In genomic region chr18:28777756-28778155, GRCh38 we compare ENCODE assay signal across 31 cellular contexts.
"Had no signal": no experiment of that assay in that cellular context is flagged by ENCODE, and none has a peak within 500 bp of the region (broad histone marks: within the 10 kb centered on the region; RNA-seq: fewer than 3 reads in every experiment).

No MANE protein-coding gene starts in this region.

- H3K36me3 ChIP-seq: ascending aorta, cardiac muscle cell, colonic mucosa had no signal

- H3K4me3 ChIP-seq: ascending aorta, cardiac muscle cell, colonic mucosa had no signal

- H3K27me3 ChIP-seq: ascending aorta, cardiac muscle cell, colonic mucosa had no signal

- H3K4me1 ChIP-seq: ascending aorta, colonic mucosa had no signal

- H3K9me3 ChIP-seq: ascending aorta, colonic mucosa had no signal

- FAIRE-seq: bronchial epithelial cell, TTC549 had no signal

- H3K27ac ChIP-seq: ascending aorta, cardiac muscle cell, colonic mucosa, VCaP had no signal

- DNase-seq: activated B cell treated with CpG ODN at 0.5 μM for 24 hours; activated CD4-positive, alpha-beta memory T cell treated with anti-CD3 and anti-CD28 coated beads for 36 hours; activated CD4-positive, alpha-beta T cell treated with anti-CD3 and anti-CD28 coated beads for 4 hours; activated CD4-positive, alpha-beta T cell treated with anti-CD3 and anti-CD28 coated beads, Interleukin-2, amount 10 ng/mL, durations not matched to agents 24 days and 14 days; activated CD4-positive, alpha-beta T cell treated with anti-CD3 and anti-CD28 coated beads, Interleukin-2, amount 50 U/mL, for 1 hour; activated CD4-positive, alpha-beta T cell treated with anti-CD3 and anti-CD28 coated beads, Interleukin-2, amount 50 U/mL, for 4 hours; activated CD4-positive, CD25-positive, alpha-beta regulatory T cell treated with anti-CD3 and anti-CD28 coated beads, Interleukin-2, amount 50 U/mL, for 72 hours; activated CD8-positive, alpha-beta memory T cell treated with anti-CD3 and anti-CD28 coated beads, Interleukin-2, amount 50 U/mL, for 4 hours; activated CD8-positive, alpha-beta T cell treated with anti-CD3 and anti-CD28 coated beads for 36 hours; activated effector memory CD4-positive, alpha-beta T cell treated with anti-CD3 and anti-CD28 coated beads, Interleukin-2, amount 50 U/mL, for 16 hours; activated gamma-delta T cell treated with Interleukin-2 at 50 U/mL for 16 hours; activated naive CD4-positive, alpha-beta T cell; activated naive CD4-positive, alpha-beta T cell treated with anti-CD3 and anti-CD28 coated beads, Interleukin-2, amount 10 ng/mL, durations not matched to agents 7 days and 5 days; activated naive CD8-positive, alpha-beta T cell treated with anti-CD3 and anti-CD28 coated beads, Interleukin-2, amount 10 ng/mL, durations not matched to agents 7 days and 5 days; activated naive CD8-positive, alpha-beta T cell treated with anti-CD3 and anti-CD28 coated beads, Interleukin-2, amount 50 U/mL, for 24 hours; activated T-cell treated with anti-CD3 and anti-CD28 coated beads for 4 hours; activated T-cell treated with anti-CD3 and anti-CD28 coated beads, Interleukin-2, amount 50 U/mL, for 1 hour; activated T-cell treated with anti-CD3 and anti-CD28 coated beads, Interleukin-2, amount 50 U/mL, for 4 hours; activated T-cell treated with anti-CD3 and anti-CD28 coated beads, Interleukin-2, amount 50 U/mL, for 72 hours; amygdala; anterior cingulate cortex; caudate nucleus; cerebellar nuclear complex; colonic mucosa; T-helper 2 cell; T-helper 9 cell had no signal
